ENCODE assay signal across 39 cellular contexts in the genomic region with DNA sequence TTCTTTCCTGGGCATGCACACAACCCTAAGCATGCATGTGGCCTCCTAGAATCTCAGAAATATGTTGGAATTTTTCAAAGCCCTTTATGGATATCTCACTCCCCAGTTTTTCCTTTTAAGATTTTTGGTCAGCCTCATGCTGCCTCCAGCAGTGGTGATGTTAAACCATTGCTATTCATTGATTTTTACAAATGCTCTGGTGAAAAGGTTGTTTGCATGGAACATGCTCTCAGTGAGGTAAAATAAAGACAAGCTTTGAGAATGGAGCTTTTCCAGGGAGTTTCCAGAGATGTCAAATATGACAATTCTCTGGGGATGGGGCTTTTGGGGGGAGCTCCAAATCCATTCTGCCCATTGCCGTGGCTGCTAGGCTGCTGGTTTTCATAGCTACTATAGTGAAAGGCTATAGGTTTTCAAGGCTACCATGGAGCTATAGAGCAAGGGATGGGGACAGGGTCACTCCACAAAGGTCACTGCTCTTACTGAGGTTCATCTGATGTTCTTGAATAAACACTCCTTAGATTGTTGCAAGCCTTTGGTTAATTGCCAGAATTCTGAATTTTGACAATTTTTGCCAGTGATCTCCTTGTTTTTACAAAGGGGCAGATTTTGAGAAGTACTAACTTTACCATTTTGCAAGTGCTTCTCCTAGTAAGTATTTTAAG.
"Had no signal": no experiment of that assay in that cellular context is flagged by ENCODE, and none has a peak within 500 bp of the region (broad histone marks: within the 10 kb centered on the region; RNA-seq: fewer than 3 reads in every experiment).

No MANE protein-coding gene starts in this region.

- H3K9me3 ChIP-seq: adrenal gland had no signal

- DNase-seq: activated B cell treated with CpG ODN at 0.5 μM for 24 hours; activated CD4-positive, alpha-beta memory T cell treated with anti-CD3 and anti-CD28 coated beads for 36 hours; activated CD4-positive, alpha-beta T cell treated with anti-CD3 and anti-CD28 coated beads for 4 hours; activated CD4-positive, alpha-beta T cell treated with anti-CD3 and anti-CD28 coated beads, Interleukin-2, amount 10 ng/mL, durations not matched to agents 24 days and 14 days; activated CD4-positive, alpha-beta T cell treated with anti-CD3 and anti-CD28 coated beads, Interleukin-2, amount 50 U/mL, for 1 hour; activated CD4-positive, alpha-beta T cell treated with anti-CD3 and anti-CD28 coated beads, Interleukin-2, amount 50 U/mL, for 4 hours; activated CD4-positive, CD25-positive, alpha-beta regulatory T cell treated with anti-CD3 and anti-CD28 coated beads, Interleukin-2, amount 50 U/mL, for 72 hours; activated CD8-positive, alpha-beta memory T cell treated with anti-CD3 and anti-CD28 coated beads, Interleukin-2, amount 50 U/mL, for 4 hours; activated CD8-positive, alpha-beta T cell treated with anti-CD3 and anti-CD28 coated beads for 36 hours; activated effector memory CD4-positive, alpha-beta T cell treated with anti-CD3 and anti-CD28 coated beads, Interleukin-2, amount 50 U/mL, for 16 hours; activated gamma-delta T cell treated with Interleukin-2 at 50 U/mL for 16 hours; activated naive CD4-positive, alpha-beta T cell; activated naive CD4-positive, alpha-beta T cell treated with anti-CD3 and anti-CD28 coated beads for 36 hours; activated naive CD4-positive, alpha-beta T cell treated with anti-CD3 and anti-CD28 coated beads, Interleukin-2, amount 50 U/mL, for 16 hours; activated naive CD8-positive, alpha-beta T cell treated with anti-CD3 and anti-CD28 coated beads for 36 hours; activated T-cell treated with anti-CD3 and anti-CD28 coated beads for 4 hours; activated T-cell treated with anti-CD3 and anti-CD28 coated beads, Interleukin-2, amount 50 U/mL, for 1 hour; activated T-cell treated with anti-CD3 and anti-CD28 coated beads, Interleukin-2, amount 50 U/mL, for 4 hours; activated T-cell treated with anti-CD3 and anti-CD28 coated beads, Interleukin-2, amount 50 U/mL, for 72 hours; adrenal gland; amniotic stem cell; aorta; caudate nucleus; cerebellar nuclear complex; T-helper 1 cell; T-helper 2 cell; T-helper 9 cell had no signal

- H3K27me3 ChIP-seq: adrenal gland, cardiac muscle cell had no signal

- H3K27me3 Mint-ChIP-seq: activated B cell treated with CpG ODN at 0.5 μM for 24 hours; activated CD4-positive, alpha-beta memory T cell treated with anti-CD3 and anti-CD28 coated beads for 36 hours; activated CD4-positive, alpha-beta T cell treated with anti-CD3 and anti-CD28 coated beads, Interleukin-2, amount 10 ng/mL, durations not matched to agents 24 days and 14 days; activated CD8-positive, alpha-beta T cell treated with anti-CD3 and anti-CD28 coated beads for 36 hours; activated naive CD8-positive, alpha-beta T cell treated with anti-CD3 and anti-CD28 coated beads for 36 hours; activated T-helper 17 cell treated with anti-CD3 and anti-CD28 coated beads, Interleukin-2, amount 50 U/mL, for 72 hours; central memory CD8-positive, alpha-beta T cell had no signal

- H3K36me3 Mint-ChIP-seq: brain had no signal

- ATAC-seq: activated CD8-positive, alpha-beta T cell treated with anti-CD3 and anti-CD28 coated beads for 36 hours; activated naive CD4-positive, alpha-beta T cell treated with anti-CD3 and anti-CD28 coated beads, Interleukin-2, amount 50 U/mL, for 72 hours; activated T-cell treated with anti-CD3 and anti-CD28 coated beads, Interleukin-2, amount 50 U/mL, for 4 hours; activated T-cell treated with anti-CD3 and anti-CD28 coated beads, Interleukin-2, amount 50 U/mL, for 72 hours; activated T-helper 17 cell treated with anti-CD3 and anti-CD28 coated beads, Interleukin-2, amount 50 U/mL, for 72 hours had no signal

- H3K4me3 Mint-ChIP-seq: activated B cell treated with CpG ODN at 0.5 μM for 24 hours; activated CD4-positive, alpha-beta memory T cell treated with anti-CD3 and anti-CD28 coated beads for 36 hours; activated CD4-positive, alpha-beta T cell treated with anti-CD3 and anti-CD28 coated beads, Interleukin-2, amount 10 ng/mL, durations not matched to agents 24 days and 14 days; activated CD8-positive, alpha-beta T cell treated with anti-CD3 and anti-CD28 coated beads for 36 hours; activated naive CD4-positive, alpha-beta T cell treated with anti-CD3 and anti-CD28 coated beads for 36 hours; activated naive CD8-positive, alpha-beta T cell treated with anti-CD3 and anti-CD28 coated beads for 36 hours; activated T-cell treated with anti-CD3 and anti-CD28 coated beads, Interleukin-2, amount 50 U/mL, for 4 hours; activated T-cell treated with anti-CD3 and anti-CD28 coated beads, Interleukin-2, amount 50 U/mL, for 72 hours; activated T-helper 1 cell treated with anti-CD3 and anti-CD28 coated beads, Interleukin-12 subunit alpha, Interleukin-12 subunit beta, Interleukin-2, Interleukin-4 antibody, amounts not matched to agents 30 ng/mL and 10 ng/mL and 1 ng/mL, durations not matched to agents 14 hours and 24 hours and 36 hours; activated T-helper 17 cell treated with anti-CD3 and anti-CD28 coated beads, Interleukin-2, amount 50 U/mL, for 72 hours; brain; central memory CD8-positive, alpha-beta T cell; T-helper 1 cell treated with Interleukin-12 subunit alpha and Interleukin-12 subunit beta and Interleukin-4 antibody, amounts not matched to agents 30 μg/mL and 1 μg/mL, for 36 hours; T-helper 2 cell treated with Interferon-gamma antibody and Interleukin-4, amounts not matched to agents 5 μg/mL and 100 μg/mL, for 36 hours had no signal

- H3K4me1 Mint-ChIP-seq: activated T-helper 17 cell treated with anti-CD3 and anti-CD28 coated beads, Interleukin-2, amount 50 U/mL, for 72 hours; central memory CD8-positive, alpha-beta T cell had no signal

- FAIRE-seq: astrocyte, bronchial epithelial cell, TTC549 had no signal

- H3K36me3 ChIP-seq: adrenal gland, cardiac muscle cell had no signal

- H3K9me3 Mint-ChIP-seq: central memory CD8-positive, alpha-beta T cell had no signal

- H3K4me3 ChIP-seq: adrenal gland, cardiac muscle cell had no signal

- H3K27ac ChIP-seq: adrenal gland, cardiac muscle cell, VCaP had no signal

- H3K27ac Mint-ChIP-seq: activated B cell treated with CpG ODN at 0.5 μM for 24 hours; activated CD4-positive, alpha-beta memory T cell treated with anti-CD3 and anti-CD28 coated beads for 36 hours; activated CD4-positive, alpha-beta T cell treated with anti-CD3 and anti-CD28 coated beads, Interleukin-2, amount 10 ng/mL, durations not matched to agents 24 days and 14 days; activated CD8-positive, alpha-beta T cell treated with anti-CD3 and anti-CD28 coated beads for 36 hours; activated naive CD4-positive, alpha-beta T cell treated with anti-CD3 and anti-CD28 coated beads for 36 hours; activated naive CD4-positive, alpha-beta T cell treated with anti-CD3 and anti-CD28 coated beads, Interleukin-2, amount 50 U/mL, for 72 hours; activated naive CD8-positive, alpha-beta T cell treated with anti-CD3 and anti-CD28 coated beads for 36 hours; activated T-cell treated with anti-CD3 and anti-CD28 coated beads, Interleukin-2, amount 50 U/mL, for 72 hours; activated T-helper 1 cell treated with anti-CD3 and anti-CD28 coated beads, Interleukin-12 subunit alpha, Interleukin-12 subunit beta, Interleukin-2, Interleukin-4 antibody, amounts not matched to agents 30 ng/mL and 10 ng/mL and 1 ng/mL, durations not matched to agents 14 hours and 24 hours and 36 hours; activated T-helper 17 cell treated with anti-CD3 and anti-CD28 coated beads, Interleukin-2, amount 50 U/mL, for 72 hours; brain; T-helper 1 cell treated with Interleukin-12 subunit alpha and Interleukin-12 subunit beta and Interleukin-4 antibody, amounts not matched to agents 30 μg/mL and 1 μg/mL, for 36 hours; T-helper 2 cell treated with Interferon-gamma antibody and Interleukin-4, amounts not matched to agents 5 μg/mL and 100 μg/mL, for 36 hours had no signal
